8 cellular contexts compared by ENCODE assay signal in the genomic region with DNA sequence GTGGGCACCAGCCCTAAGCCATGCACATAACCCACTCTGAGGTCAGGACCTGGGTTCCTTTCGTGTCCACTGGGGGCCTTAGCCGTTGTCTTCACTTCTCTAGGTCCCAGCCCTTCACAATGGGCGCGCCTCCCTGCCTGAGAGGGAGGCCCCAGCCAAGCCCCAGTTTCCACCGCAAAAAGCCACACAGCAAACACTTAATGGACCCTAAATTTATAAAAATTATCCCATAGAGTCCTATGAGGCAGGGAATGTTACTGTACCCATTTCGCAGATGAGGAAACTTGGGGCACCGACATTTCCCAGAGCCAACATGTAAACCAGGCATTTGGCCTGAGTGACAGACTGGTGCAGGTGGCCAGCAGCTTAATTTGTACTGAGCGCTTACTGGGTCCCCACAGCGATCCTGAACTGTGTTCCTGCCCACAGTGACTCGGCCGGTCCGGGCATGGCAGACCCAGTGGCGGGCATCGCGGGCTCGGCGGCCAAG. TPM values are rescaled to one million over a fixed set of nuclear protein-coding genes. Genes with fewer than 3 reads are reported as not detected.
DNase-seq lines count a peak whose midpoint lies in the region; ATAC-seq and TF ChIP-seq lines count a peak whose summit lies in the region.

No MANE protein-coding gene starts in this region.

- CTCF ChIA-PET in HCT116 (lab: Charles Lee), result no interaction called here

- H3K4me3 Mint-ChIP-seq in activated T-helper 17 cell treated with anti-CD3 and anti-CD28 coated beads, Interleukin-2, amount 50 U/mL, for 72 hours, result peak overlapping the region; percentile 77
- peak overlapping the region; percentile 66 for H3K4me3 Mint-ChIP-seq in stimulated activated effector memory CD8-positive, alpha-beta T cell treated with anti-CD3 and anti-CD28 coated beads, Interleukin-12 subunit alpha, Interleukin-12 subunit beta, amount 100 ng/mL, for 72 hours

- H3K36me3 Mint-ChIP-seq in activated T-helper 17 cell treated with anti-CD3 and anti-CD28 coated beads, Interleukin-2, amount 50 U/mL, for 72 hours (ENCODE audit: low read depth), result no peaks in the 10 kb centered on the region
- H3K36me3 Mint-ChIP-seq in stimulated activated effector memory CD8-positive, alpha-beta T cell treated with anti-CD3 and anti-CD28 coated beads, Interleukin-12 subunit alpha, Interleukin-12 subunit beta, amount 100 ng/mL, for 72 hours, result no peaks in the 10 kb centered on the region

- H3K9me3 Mint-ChIP-seq in activated T-helper 17 cell treated with anti-CD3 and anti-CD28 coated beads, Interleukin-2, amount 50 U/mL, for 72 hours, result no peaks in the 10 kb centered on the region
- H3K9me3 Mint-ChIP-seq in stimulated activated effector memory CD8-positive, alpha-beta T cell treated with anti-CD3 and anti-CD28 coated beads, Interleukin-12 subunit alpha, Interleukin-12 subunit beta, amount 100 ng/mL, for 72 hours, result no peaks in the 10 kb centered on the region

- TF ChIP-seq RAD21 in HCT116 (IDR thresholded peaks at IDR 0.05; ENCODE audit: low read depth), result no peak

- intact Hi-C loops in HCT116 (cut with micrococcal nuclease), result no loop called here

- H2AFZ ChIP-seq in HCT116 (ENCODE audit: low read depth, low read length, poor library complexity, severe bottlenecking), result no peak overlapping the region

- H3K4me3 ChIP-seq in HCT116 (replicated peaks in 1 of 2; ENCODE audit: low read depth in 1 of 2, low read length in 2 of 2) (peak overlapping the region; percentile 74 to 84), iPS-18a (ENCODE audit: low read length) (peak overlapping the region; percentile 47)

- ATAC-seq in HCT116 (no peak), HG03159 (IDR thresholded peaks at IDR 0.05; ENCODE audit: unreplicated experiment) (no peak), HG03175 (IDR thresholded peaks at IDR 0.05; ENCODE audit: unreplicated experiment) (no peak)
- no peak for ATAC-seq in activated T-helper 17 cell treated with anti-CD3 and anti-CD28 coated beads, Interleukin-2, amount 50 U/mL, for 72 hours (replicated peaks)
- no peak for ATAC-seq in stimulated activated effector memory CD8-positive, alpha-beta T cell treated with anti-CD3 and anti-CD28 coated beads, Interleukin-12 subunit alpha, Interleukin-12 subunit beta, amount 100 ng/mL, for 72 hours

- peak overlapping the region; percentile 73 for H3K9ac ChIP-seq in HCT116 (ENCODE audit: low read length)
- no peak overlapping the region for H3K9ac ChIP-seq in iPS-18a (ENCODE audit: low read length)

- H3K79me2 ChIP-seq in HCT116 (ENCODE audit: insufficient read depth, low read length), result peaks cover 7% of the 10 kb centered on the region; the same call in 1 of the 2 replicates

- no peaks in the 10 kb centered on the region for H3K9me3 ChIP-seq in HCT116 (ENCODE audit: control insufficient read depth in 1 of 2, insufficient read depth in 1 of 2, low read depth in 1 of 2, low read length in 2 of 2)
- no peaks in the 10 kb centered on the region for H3K9me3 ChIP-seq in iPS-18a (ENCODE audit: control insufficient read depth, low read depth, low read length)

- H3K36me3 ChIP-seq in HCT116 (ENCODE audit: control insufficient read depth in 1 of 2, insufficient read depth in 2 of 2, low read length in 2 of 2) (no peaks in the 10 kb centered on the region), iPS-18a (ENCODE audit: control insufficient read depth, low read depth, low read length) (no peaks in the 10 kb centered on the region)

- no peaks in the 10 kb centered on the region for H3K9me2 ChIP-seq in HCT116 (ENCODE audit: insufficient read depth)

- peaks cover 45 to 68% of the 10 kb centered on the region in 2 experiments for H3K4me1 ChIP-seq in HCT116 (ENCODE audit: control insufficient read depth in 1 of 2, insufficient read depth in 2 of 2, low read length in 2 of 2)
- no peaks in the 10 kb centered on the region for H3K4me1 ChIP-seq in iPS-18a (ENCODE audit: control insufficient read depth, low read depth, low read length)

- RAD21 ChIA-PET in HCT116 (lab: Charles Lee; ENCODE audit: low non-redundant PET in 1 of 2, low total read pairs in 2 of 2, uncharacterized antibody in 2 of 2, unreplicated experiment in 2 of 2), result no interaction called here

- H3K27me3 ChIP-seq in HCT116 (ENCODE audit: insufficient read depth, low read length) (no peaks in the 10 kb centered on the region), iPS-18a (ENCODE audit: control insufficient read depth, insufficient read depth, low read length) (peaks cover 12% of the 10 kb centered on the region)

- H3K27ac Mint-ChIP-seq in activated T-helper 17 cell treated with anti-CD3 and anti-CD28 coated beads, Interleukin-2, amount 50 U/mL, for 72 hours, result peak overlapping the region; percentile 41
- no peak overlapping the region for H3K27ac Mint-ChIP-seq in stimulated activated effector memory CD8-positive, alpha-beta T cell treated with anti-CD3 and anti-CD28 coated beads, Interleukin-12 subunit alpha, Interleukin-12 subunit beta, amount 100 ng/mL, for 72 hours

- no peak for TF ChIP-seq CTCF in HCT116 (IDR thresholded peaks at IDR 0.05 in 2 of 3, conservative IDR thresholded peaks at IDR 0.05 in 1 of 3; ENCODE audit: borderline replicate concordance in 1 of 3, insufficient read depth in 1 of 3, low read depth in 2 of 3, low read length in 2 of 3)

- H3K27ac ChIP-seq in HCT116 (ENCODE audit: low read depth, low read length) (peak overlapping the region; percentile 81), iPS-18a (ENCODE audit: low read length) (no peak overlapping the region)

- peak overlapping the region; percentile 96 for H3K4me2 ChIP-seq in HCT116 (ENCODE audit: low read length)

- H4K20me1 ChIP-seq in HCT116 (ENCODE audit: insufficient read depth), result no peaks in the 10 kb centered on the region

- TSS peak; percentile 33 for BruUV-seq in HCT116 (replicated peaks; lab: Mats Ljungman, UMichigan)

- H3K27me3 Mint-ChIP-seq in activated T-helper 17 cell treated with anti-CD3 and anti-CD28 coated beads, Interleukin-2, amount 50 U/mL, for 72 hours, result peaks cover 8% of the 10 kb centered on the region

- DNase-seq in HCT116 (ENCODE audit: low read depth, low spot score) (no peak), GM19240 (ENCODE audit: insufficient read length, low spot score) (no peak)
- DNase-seq in stimulated activated effector memory CD8-positive, alpha-beta T cell treated with anti-CD3 and anti-CD28 coated beads, Interleukin-12 subunit alpha, Interleukin-12 subunit beta, amount 100 ng/mL, for 72 hours (ENCODE audit: low spot score in 2 of 2), result no peak
- no peak for DNase-seq in activated effector memory CD4-positive, alpha-beta T cell treated with Interleukin-2 at 50 U/mL for 16 hours

- no peaks in the 10 kb centered on the region for H3K4me1 Mint-ChIP-seq in activated T-helper 17 cell treated with anti-CD3 and anti-CD28 coated beads, Interleukin-2, amount 50 U/mL, for 72 hours
- H3K4me1 Mint-ChIP-seq in stimulated activated effector memory CD8-positive, alpha-beta T cell treated with anti-CD3 and anti-CD28 coated beads, Interleukin-12 subunit alpha, Interleukin-12 subunit beta, amount 100 ng/mL, for 72 hours, result peaks cover 40% of the 10 kb centered on the region

- no peak for TF ChIP-seq POLR2A in HCT116 (IDR thresholded peaks at IDR 0.05; ENCODE audit: borderline replicate concordance, extremely low read depth, insufficient read depth, insufficient read length)

- POLR2A ChIA-PET in HCT116 (lab: Charles Lee), result no interaction called here

TF ChIP-seq in HCT116, 20 proteins besides CTCF, POLR2A, EP300 and RAD21 (continues in another document):
- TF ChIP-seq CBX3 (IDR thresholded peaks at IDR 0.05; ENCODE audit: low read depth) (no peak), FOSL1 (IDR thresholded peaks at IDR 0.05; ENCODE audit: low read depth) (no peak), EGR1 (IDR thresholded peaks at IDR 0.05; ENCODE audit: low read depth) (no peak), SP1 (IDR thresholded peaks at IDR 0.05; ENCODE audit: low read depth) (no peak), YY1 (IDR thresholded peaks at IDR 0.05; ENCODE audit: extremely low read depth, insufficient replicate concordance, low read depth, low read length) (no peak), ELF1 (IDR thresholded peaks at IDR 0.05; ENCODE audit: borderline replicate concordance, low read depth) (no peak)
- TF ChIP-seq, protein P1, sequence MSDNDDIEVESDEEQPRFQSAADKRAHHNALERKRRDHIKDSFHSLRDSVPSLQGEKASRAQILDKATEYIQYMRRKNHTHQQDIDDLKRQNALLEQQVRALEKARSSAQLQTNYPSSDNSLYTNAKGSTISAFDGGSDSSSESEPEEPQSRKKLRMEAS (IDR thresholded peaks at IDR 0.05), result no peak
- TF ChIP-seq, protein P2, sequence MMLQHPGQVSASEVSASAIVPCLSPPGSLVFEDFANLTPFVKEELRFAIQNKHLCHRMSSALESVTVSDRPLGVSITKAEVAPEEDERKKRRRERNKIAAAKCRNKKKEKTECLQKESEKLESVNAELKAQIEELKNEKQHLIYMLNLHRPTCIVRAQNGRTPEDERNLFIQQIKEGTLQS (IDR thresholded peaks at IDR 0.05), result no peak

RNA-seq across cellular contexts. Expression of a gene that starts 1.3 kb away (rescaled TPM):
- 29.4 TPM for total RNA-seq in HCT116 (2021; ENCODE audit: unreplicated experiment)
- polyA plus RNA-seq in HCT116 (2012), result 21.6 and 22.7 TPM in 2 replicates
- total RNA-seq in activated T-helper 17 cell treated with anti-CD3 and anti-CD28 coated beads, Interleukin-2, amount 50 U/mL, for 72 hours, result 1 to 10 TPM; 1.9 to 2.9 TPM

RNA-seq across cellular contexts. Expression of a gene that starts 7.8 kb away (rescaled TPM):
- total RNA-seq in HCT116 (2021; ENCODE audit: unreplicated experiment), result 0.96 TPM
- polyA plus RNA-seq in HCT116 (2012), result 0.70 and 0.73 TPM in 2 replicates
- total RNA-seq in activated T-helper 17 cell treated with anti-CD3 and anti-CD28 coated beads, Interleukin-2, amount 50 U/mL, for 72 hours, result under 1 TPM; 0.58 to 0.61 TPM

RNA-seq across cellular contexts. Expression of a gene that starts 39.6 kb away (rescaled TPM):
- 335 TPM for total RNA-seq in HCT116 (2021; ENCODE audit: unreplicated experiment)
- polyA plus RNA-seq in HCT116 (2012), result 335 and 364 TPM in 2 replicates
- 100 to 1,000 TPM; 231 to 319 TPM for total RNA-seq in activated T-helper 17 cell treated with anti-CD3 and anti-CD28 coated beads, Interleukin-2, amount 50 U/mL, for 72 hours

RNA-seq across cellular contexts. Expression of a gene that starts 39.9 kb away (rescaled TPM):
- total RNA-seq in HCT116 (2021; ENCODE audit: unreplicated experiment), result 30.2 TPM
- 17.0 and 17.4 TPM in 2 replicates for polyA plus RNA-seq in HCT116 (2012)
- total RNA-seq in activated T-helper 17 cell treated with anti-CD3 and anti-CD28 coated beads, Interleukin-2, amount 50 U/mL, for 72 hours, result 10 to 100 TPM; 19.2 to 36.8 TPM
